Comparison of ENCODE assay signal across 32 cellular contexts in the genomic region with DNA sequence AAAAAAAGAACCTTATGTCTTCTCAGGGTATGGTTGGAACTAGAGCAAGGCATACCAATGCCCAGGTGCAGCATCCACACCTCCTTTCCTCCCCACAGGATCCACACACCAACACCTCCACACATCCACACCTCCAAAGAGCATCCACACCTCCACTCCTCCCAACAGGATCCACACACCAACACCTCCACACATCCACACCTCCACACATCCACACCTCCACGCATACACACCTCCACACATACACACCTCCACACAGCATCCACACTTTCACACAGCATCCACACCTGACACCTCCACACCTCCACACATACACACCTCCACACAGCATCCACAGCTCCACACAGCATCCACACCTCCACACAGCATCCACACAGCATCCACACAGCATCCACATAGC. TPM values are rescaled to one million over a fixed set of nuclear protein-coding genes. Genes with fewer than 3 reads are reported as not detected.
"Had no signal": no experiment of that assay in that cellular context is flagged by ENCODE, and none has a peak within 500 bp of the region (broad histone marks: within the 10 kb centered on the region; RNA-seq: fewer than 3 reads in every experiment).

No MANE protein-coding gene starts in this region.

- DNase-seq: activated CD4-positive, alpha-beta memory T cell treated with anti-CD3 and anti-CD28 coated beads, Interleukin-2, amount 10 ng/mL, durations not matched to agents 7 days and 5 days; activated CD4-positive, alpha-beta T cell treated with anti-CD3 and anti-CD28 coated beads for 36 hours; activated CD4-positive, alpha-beta T cell treated with anti-CD3 and anti-CD28 coated beads, Interleukin-2, amount 10 ng/mL, durations not matched to agents 24 days and 14 days; activated CD4-positive, CD25-positive, alpha-beta regulatory T cell; activated CD4-positive, CD25-positive, alpha-beta regulatory T cell treated with anti-CD3 and anti-CD28 coated beads, Interleukin-2, amount 50 U/mL, for 72 hours; activated CD8-positive, alpha-beta memory T cell treated with anti-CD3 and anti-CD28 coated beads, Interleukin-2, amount 50 U/mL, for 48 hours; activated gamma-delta T cell; activated naive CD4-positive, alpha-beta T cell; activated naive CD4-positive, alpha-beta T cell treated with anti-CD3 and anti-CD28 coated beads, Interleukin-2, amount 10 ng/mL, durations not matched to agents 7 days and 5 days; activated naive CD8-positive, alpha-beta T cell treated with anti-CD3 and anti-CD28 coated beads, Interleukin-2, amount 10 ng/mL, durations not matched to agents 7 days and 5 days; activated T-cell treated with anti-CD3 and anti-CD28 coated beads for 4 hours; activated T-cell treated with anti-CD3 and anti-CD28 coated beads, Interleukin-2, amount 50 U/mL, for 24 hours; activated T-cell treated with anti-CD3 and anti-CD28 coated beads, Interleukin-2, amount 50 U/mL, for 72 hours; brain microvascular endothelial cell; caudate nucleus; cortex of kidney; dermis blood vessel endothelial cell; effector CD4-positive, alpha-beta T cell; effector memory CD8-positive, alpha-beta T cell; erythroblast; foreskin keratinocyte; gastrocnemius medialis; glutamatergic neuron; heart left ventricle; T-helper 1 cell; T-helper 17 cell; T1000 had no signal

- H3K27me3 ChIP-seq: ascending aorta had no signal

- H3K4me3 ChIP-seq: ascending aorta, esophagus muscularis mucosa, gastrocnemius medialis, heart left ventricle had no signal

- H3K27ac ChIP-seq: ascending aorta, brain microvascular endothelial cell, esophagus muscularis mucosa, foreskin keratinocyte, gastrocnemius medialis, heart left ventricle had no signal

- H3K4me1 ChIP-seq: foreskin keratinocyte had no signal

- H3K9me3 ChIP-seq: ascending aorta, esophagus muscularis mucosa, gastrocnemius medialis, heart left ventricle had no signal

- FAIRE-seq: colon had no signal

- H3K36me3 ChIP-seq: ascending aorta, brain microvascular endothelial cell, esophagus muscularis mucosa, gastrocnemius medialis, heart left ventricle had no signal

RNA-seq across cellular contexts. Expression of a gene that starts 5.3 kb away (rescaled TPM):
- total RNA-seq: T-helper 17 cell had no signal

RNA-seq across cellular contexts. Expression of a gene that starts 30.4 kb away (rescaled TPM):
- total RNA-seq: activated CD4-positive, alpha-beta memory T cell treated with anti-CD3 and anti-CD28 coated beads, Interleukin-2, amount 10 ng/mL, durations not matched to agents 7 days and 5 days; activated CD4-positive, alpha-beta T cell treated with anti-CD3 and anti-CD28 coated beads, Interleukin-2, amount 10 ng/mL, durations not matched to agents 24 days and 14 days; activated naive CD4-positive, alpha-beta T cell treated with anti-CD3 and anti-CD28 coated beads, Interleukin-2, amount 50 U/mL, for 72 hours; activated naive CD8-positive, alpha-beta T cell treated with anti-CD3 and anti-CD28 coated beads, Interleukin-2, amount 10 ng/mL, durations not matched to agents 7 days and 5 days; activated T-cell treated with anti-CD3 and anti-CD28 coated beads, Interleukin-2, amount 50 U/mL, for 72 hours; ascending aorta; dermis blood vessel endothelial cell; esophagus muscularis mucosa; gastrocnemius medialis; T-helper 17 cell had no signal

RNA-seq across cellular contexts. Expression of a gene that starts 55.2 kb away (rescaled TPM):
- total RNA-seq: activated CD4-positive, alpha-beta memory T cell treated with anti-CD3 and anti-CD28 coated beads, Interleukin-2, amount 10 ng/mL, durations not matched to agents 7 days and 5 days; activated CD4-positive, alpha-beta T cell treated with anti-CD3 and anti-CD28 coated beads for 36 hours; activated CD4-positive, alpha-beta T cell treated with anti-CD3 and anti-CD28 coated beads, Interleukin-2, amount 10 ng/mL, durations not matched to agents 24 days and 14 days; activated naive CD4-positive, alpha-beta T cell treated with anti-CD3 and anti-CD28 coated beads, Interleukin-2, amount 50 U/mL, for 72 hours; activated naive CD8-positive, alpha-beta T cell treated with anti-CD3 and anti-CD28 coated beads, Interleukin-2, amount 10 ng/mL, durations not matched to agents 7 days and 5 days; ascending aorta; chondrocyte; dermis blood vessel endothelial cell; foreskin keratinocyte; gastrocnemius medialis had no signal
- polyA plus RNA-seq: foreskin keratinocyte had no signal
